In the genomic region with DNA sequence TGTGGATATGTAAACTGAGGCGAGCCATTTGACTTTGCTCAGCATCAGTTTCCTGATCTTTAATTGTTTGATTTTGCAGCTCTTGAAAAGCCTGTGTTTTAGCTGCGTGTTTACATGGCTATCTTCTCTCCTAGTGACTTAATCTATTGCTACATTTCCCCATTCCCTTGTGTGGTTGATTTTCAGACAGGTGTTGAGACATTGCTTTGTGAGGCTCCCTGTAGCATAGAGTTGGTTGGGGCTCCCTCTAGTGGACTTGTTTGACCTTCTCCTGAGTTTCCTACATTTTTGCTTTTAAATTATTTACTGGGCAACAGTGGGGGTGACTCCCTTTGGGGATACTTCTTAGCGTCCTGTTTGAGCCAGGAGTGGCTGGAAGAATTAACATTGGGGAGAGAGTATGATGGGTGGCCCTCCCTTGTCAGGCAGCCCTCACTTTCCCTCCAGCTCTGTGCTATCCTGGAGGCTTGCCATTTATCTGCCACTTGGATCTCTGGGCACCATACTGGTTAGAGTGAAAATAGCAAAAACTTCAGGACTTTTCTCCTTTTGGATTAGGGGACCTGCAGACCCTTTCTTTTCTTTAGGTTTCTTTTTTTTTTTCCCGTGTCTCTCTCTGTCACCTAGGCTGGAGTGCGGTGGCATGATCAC, we compare ENCODE assay signal across 8 cellular contexts. TPM values are rescaled to one million over a fixed set of nuclear protein-coding genes. Genes with fewer than 3 reads are reported as not detected.
DNase-seq lines count a peak whose midpoint lies in the region; ATAC-seq and TF ChIP-seq lines count a peak whose summit lies in the region.

No MANE protein-coding gene starts in this region.

- peak overlapping the region; percentile 13; the same call in 1 of the 2 replicates for H2AFZ ChIP-seq in PC-9

- peak overlapping the region; percentile 10; the same call in 1 of the 2 replicates for H3K4me2 ChIP-seq in PC-9

- H3K79me2 ChIP-seq in PC-9 (ENCODE audit: low read depth) = no peaks in the 10 kb centered on the region

- no peak for TF ChIP-seq POLR2A in suprapubic skin (IDR thresholded peaks at IDR 0.05)

- no peak for TF ChIP-seq EP300 in suprapubic skin (IDR thresholded peaks at IDR 0.05)

- CTCF ChIA-PET in A673 (lab: Charles Lee) (interaction anchor here (0.7 to 1.5 kb wide), 2 partner anchors 87 to 95 kb away, joined by 4 to 8 read pairs; partner anchors contain the start of gene DPAGT1), PC-9 (lab: Charles Lee) (interaction anchor here (0.5 to 1.5 kb wide), 6 partner anchors 9 to 164 kb away, joined by 3 to 17 read pairs (median 7); partner anchors contain the start of genes CBL, DPAGT1 and HINFP)

- WGBS in suprapubic skin = 40% methylated on average over 5 of the region's 5 CpGs

- peaks cover 10% of the 10 kb centered on the region; the same call in 1 of the 2 replicates for H3F3A ChIP-seq in PC-9 (ENCODE audit: insufficient read depth, low read depth)

- H3K9me3 Mint-ChIP-seq in nephron = no peaks in the 10 kb centered on the region

- BruUV-seq in A673 (replicated peaks; lab: Mats Ljungman, UMichigan) (no TSS peak), PC-9 (replicated peaks; lab: Mats Ljungman, UMichigan) (no TSS peak)

- H3K27me3 Mint-ChIP-seq in nephron (ENCODE audit: low read depth) = peaks cover 3% of the 10 kb centered on the region

- no peaks in the 10 kb centered on the region for H3K9me2 ChIP-seq in PC-9 (ENCODE audit: insufficient read depth)

- peak; percentile 89 for DNase-seq in A673 (ENCODE audit: low spot score)
- peak; percentile 65 for DNase-seq in LNCaP clone FGC (ENCODE audit: low read depth)
- peak; percentile 69 to 88 for DNase-seq in PC-9
- DNase-seq in activated T-cell treated with anti-CD3 and anti-CD28 coated beads, Interleukin-2, amount 50 U/mL, for 1 hour = peak; percentile 38
- DNase-seq in fibroblast of gingiva (ENCODE audit: low read depth) = peak; percentile 74
- no peak for DNase-seq in suprapubic skin (ENCODE audit: low spot score in 2 of 2)

- H3K4me3 ChIP-seq in A673 (ENCODE audit: low read depth, low read length, poor library complexity, severe bottlenecking) (no peak overlapping the region), LNCaP clone FGC (ENCODE audit: low read depth, low read length) (no peak overlapping the region), PC-9 (no peak overlapping the region), suprapubic skin (no peak overlapping the region)

- H3K9me3 ChIP-seq in A673 (ENCODE audit: low read depth, low read length, poor library complexity, severe bottlenecking) = no peaks in the 10 kb centered on the region
- H3K9me3 ChIP-seq in PC-9 (ENCODE audit: insufficient read depth, low read depth) = no peaks in the 10 kb centered on the region
- no peaks in the 10 kb centered on the region for H3K9me3 ChIP-seq in suprapubic skin

- POLR2A ChIA-PET in A673 (lab: Charles Lee; ENCODE audit: low non-redundant PET) (interaction anchor here (0.5 kb wide), 1 partner anchor 94 kb away, joined by 3 read pairs; no protein-coding TSS in a partner anchor), PC-9 (lab: Charles Lee; ENCODE audit: unreplicated experiment) (interaction anchor here (0.6 kb wide), 1 partner anchor 133 kb away, joined by 3 read pairs; no protein-coding TSS in a partner anchor)

- peaks cover 5% of the 10 kb centered on the region for H3K4me1 Mint-ChIP-seq in nephron

- H3K27ac Mint-ChIP-seq in nephron = peak overlapping the region in 1 of 3 experiments; percentile 0

- ATAC-seq in GM18909 (IDR thresholded peaks at IDR 0.05; ENCODE audit: poor library complexity, unreplicated experiment) = peak; percentile 62

- H3K27me3 ChIP-seq in A673 (replicated peaks; ENCODE audit: insufficient read depth, low read depth, low read length, poor library complexity) (no peaks in the 10 kb centered on the region), PC-9 (ENCODE audit: insufficient read depth, low read depth) (no peaks in the 10 kb centered on the region), suprapubic skin (no peaks in the 10 kb centered on the region)

- no peaks in the 10 kb centered on the region for H4K20me1 ChIP-seq in PC-9 (ENCODE audit: insufficient read depth)

- H3K27ac ChIP-seq in A673 (ENCODE audit: low read depth, low read length, poor library complexity, severe bottlenecking) (no peak overlapping the region), PC-9 (no peak overlapping the region), suprapubic skin (no peak overlapping the region)

- H3K4me1 ChIP-seq in A673 (ENCODE audit: insufficient read depth, low read length, poor library complexity, severe bottlenecking) (no peaks in the 10 kb centered on the region), PC-9 (replicated peaks; ENCODE audit: insufficient read depth) (peaks cover 14% of the 10 kb centered on the region), suprapubic skin (peaks cover 6% of the 10 kb centered on the region)

- H3K36me3 Mint-ChIP-seq in nephron (ENCODE audit: low read depth) = no peaks in the 10 kb centered on the region

- no peak overlapping the region for H3K4me3 Mint-ChIP-seq in nephron

- H3K36me3 ChIP-seq in A673 (ENCODE audit: insufficient read depth, low read length, poor library complexity, severe bottlenecking) = no peaks in the 10 kb centered on the region
- no peaks in the 10 kb centered on the region for H3K36me3 ChIP-seq in PC-9 (ENCODE audit: low read depth)
- no peaks in the 10 kb centered on the region for H3K36me3 ChIP-seq in suprapubic skin

- TF ChIP-seq CTCF in A673 (conservative IDR thresholded peaks at IDR 0.05; ENCODE audit: low read depth, low read length) (peak; percentile 95), LNCaP clone FGC (IDR thresholded peaks at IDR 0.05; ENCODE audit: control insufficient read depth, extremely low read depth, insufficient read depth) (peak; percentile 81), PC-9 (conservative IDR thresholded peaks at IDR 0.05) (peak; percentile 95), nephron (IDR thresholded peaks at IDR 0.05; ENCODE audit: unreplicated experiment in 3 of 3) (peak; percentile 76 to 80 (median 80)), suprapubic skin (IDR thresholded peaks at IDR 0.05) (peak; percentile 69)

- intact Hi-C loops in A673 (cut with micrococcal nuclease; ENCODE audit: unreplicated experiment) = loop anchor here (1.0 to 2.0 kb wide), 4 partner anchors 52 to 140 kb away; partner anchors contain the start of genes HYOU1 and VPS11
- intact Hi-C loops in PC-9 (cut with micrococcal nuclease; ENCODE audit: unreplicated experiment) = loop anchor here (1.0 to 5.0 kb wide), 6 partner anchors 28 to 180 kb away; partner anchors contain the start of genes HYOU1, NLRX1, RPS25 and TRAPPC4

RNA-seq across cellular contexts. Expression of gene CBL, which starts 9.2 kb away (rescaled TPM):
- total RNA-seq in A673 (2021) (39.9 and 40.7 TPM in 2 replicates), PC-9 (2021) (26.3 and 32.9 TPM in 2 replicates), suprapubic skin (10 to 100 TPM; 13.2 to 17.4 (median 17.2) TPM)

RNA-seq across cellular contexts. Expression of gene NHERF4, which starts 11.7 kb away (rescaled TPM):
- total RNA-seq in A673 (2021) = not detected in 2 replicates
- 0.73 TPM in 1 of 2 replicates, not detected in the other for total RNA-seq in PC-9 (2021)
- 1 to 10 TPM in 1 of 4 donors, under 1 TPM in 2, not detected in 1; 0.68 to 1.1 (median 0.87) TPM for total RNA-seq in suprapubic skin

RNA-seq across cellular contexts. Expression of gene NLRX1, which starts 28.4 kb away (rescaled TPM):
- 1.4 and 2.7 TPM in 2 replicates for total RNA-seq in A673 (2021)
- total RNA-seq in PC-9 (2021) = 18.4 and 22.5 TPM in 2 replicates
- total RNA-seq in suprapubic skin = 10 to 100 TPM; 20.7 to 31.5 (median 30.4) TPM

RNA-seq across cellular contexts. Expression of gene ABCG4, which starts 48.1 kb away (rescaled TPM):
- total RNA-seq in A673 (2021) = 0.33 TPM in 1 of 2 replicates, not detected in the other
- 0.11 TPM in 1 of 2 replicates, not detected in the other for total RNA-seq in PC-9 (2021)
- 1 to 10 TPM in 2 of 4 donors, under 1 TPM in 2; 0.26 to 1.6 (median 0.73) TPM for total RNA-seq in suprapubic skin

Comparison
In these comparisons a context has a peak if more than half of its experiments do, and no peak if none do; other contexts are left out.
1. DNase-seq: peak in A673 (single experiment), LNCaP clone FGC (single experiment), PC-9 (2 of 2), activated T-cell treated with anti-CD3 and anti-CD28 coated beads, Interleukin-2, amount 50 U/mL, for 1 hour (single experiment) and fibroblast of gingiva (single experiment); none in suprapubic skin (0 of 2).
2. Peak in every context shown above with its lines, with median percentiles within 50 percentile points of each other: CTCF ChIP-seq.